Comparison of ENCODE assay signal across 12 cellular contexts in genomic region chr20:50449789-50450492, GRCh38.
DNase-seq lines count a peak whose midpoint lies in the region; ATAC-seq and TF ChIP-seq lines count a peak whose summit lies in the region.
"Had no signal": no experiment of that assay in that cellular context is flagged by ENCODE, and none has a peak within 500 bp of the region (broad histone marks: within the 10 kb centered on the region; RNA-seq: fewer than 3 reads in every experiment).

No MANE protein-coding gene starts in this region.

- H4K20me1 ChIP-seq in neural progenitor cell (ENCODE audit: low read depth): no peaks in the 10 kb centered on the region

- H3K4me3 Mint-ChIP-seq in neural progenitor cell: no peak overlapping the region
- H3K4me3 Mint-ChIP-seq: neural crest cell had no signal

- peaks cover 13% of the 10 kb centered on the region for H3K4me1 Mint-ChIP-seq in neural progenitor cell

- H3K79me2 ChIP-seq in neural progenitor cell (ENCODE audit: low read depth): no peaks in the 10 kb centered on the region

- no peaks in the 10 kb centered on the region for H3K4me1 ChIP-seq in neural progenitor cell

- H3K27me3 Mint-ChIP-seq in neural progenitor cell (ENCODE audit: insufficient read depth, low read depth): peaks cover 6% of the 10 kb centered on the region

- H3K27ac ChIP-seq in neural progenitor cell: no peak overlapping the region
- H3K27ac ChIP-seq: colonic mucosa had no signal

- no peaks in the 10 kb centered on the region for H3K36me3 Mint-ChIP-seq in neural progenitor cell

- H3K36me3 ChIP-seq in neural progenitor cell: no peaks in the 10 kb centered on the region
- H3K36me3 ChIP-seq: colonic mucosa had no signal

- no peaks in the 10 kb centered on the region for H3F3A ChIP-seq in neural progenitor cell (ENCODE audit: low read depth)

- TF ChIP-seq CTCF in neural progenitor cell (IDR thresholded peaks at IDR 0.05): no peak

- H3K4me2 ChIP-seq in neural progenitor cell: no peak overlapping the region

- H3K9me3 ChIP-seq in neural progenitor cell (ENCODE audit: low read depth): no peaks in the 10 kb centered on the region
- H3K9me3 ChIP-seq: colonic mucosa had no signal

- peaks cover 7% of the 10 kb centered on the region for H3K27me3 ChIP-seq in neural progenitor cell
- H3K27me3 ChIP-seq: colonic mucosa had no signal

- peak; percentile 71 for ATAC-seq in GM18907 (IDR thresholded peaks at IDR 0.05; ENCODE audit: unreplicated experiment)
- ATAC-seq in GM21723 (IDR thresholded peaks at IDR 0.05; ENCODE audit: unreplicated experiment): peak; percentile 64
- peak; percentile 70 for ATAC-seq in HG03460 (IDR thresholded peaks at IDR 0.05; ENCODE audit: unreplicated experiment)

- no peaks in the 10 kb centered on the region for H3K9me3 Mint-ChIP-seq in neural progenitor cell
- H3K9me3 Mint-ChIP-seq: neural crest cell had no signal

- H2AFZ ChIP-seq in neural progenitor cell (replicated peaks): peak overlapping the region; percentile 34

- H3K9ac ChIP-seq in neural progenitor cell: no peak overlapping the region

- no peak for DNase-seq in neural progenitor cell (ENCODE audit: low spot score)
- no peak for DNase-seq in NCI-H2029 (lab: John Stamatoyannopoulos, UW)
- DNase-seq in NCI-H510A treated with DMSO at 0.1 percent for 48 hours (lab: John Stamatoyannopoulos, UW): no peak
- no peak for DNase-seq in stimulated activated naive CD4-positive, alpha-beta T cell (lab: John Stamatoyannopoulos, UW)
- DNase-seq in cortex of kidney (lab: John Stamatoyannopoulos, UW): no peak
- DNase-seq: activated CD8-positive, alpha-beta memory T cell treated with anti-CD3 and anti-CD28 coated beads, Interleukin-2, amount 50 U/mL, for 48 hours; colonic mucosa; NCI-H1930 had no signal

- H3K4me3 ChIP-seq in neural progenitor cell: no peak overlapping the region
- H3K4me3 ChIP-seq: colonic mucosa had no signal

- H3K27ac Mint-ChIP-seq in neural progenitor cell: no peak overlapping the region
